Comparison of ENCODE assay signal across 9 cellular contexts in genomic region chr2:54457326-54458023, GRCh38. TPM values are rescaled to one million over a fixed set of nuclear protein-coding genes. Genes with fewer than 3 reads are reported as not detected.
DNase-seq lines count a peak whose midpoint lies in the region; ATAC-seq, FAIRE-seq and TF ChIP-seq lines count a peak whose summit lies in the region.
"Had no signal": no experiment of that assay in that cellular context is flagged by ENCODE, and none has a peak within 500 bp of the region (broad histone marks: within the 10 kb centered on the region; RNA-seq: fewer than 3 reads in every experiment).

No MANE protein-coding gene starts in this region.

- DNase-seq in activated naive CD4-positive, alpha-beta T cell treated with anti-CD3 and anti-CD28 coated beads for 36 hours, result peak; percentile 18
- no peak for DNase-seq in activated naive CD4-positive, alpha-beta T cell (lab: John Stamatoyannopoulos, UW)
- DNase-seq in NCI-H524 treated with DMSO at 0.1 percent for 48 hours (lab: John Stamatoyannopoulos, UW), result peak; percentile 68
- DNase-seq in astrocyte (ENCODE audit: low read depth), result no peak
- DNase-seq in H4 (ENCODE audit: low spot score), result no peak

- H4K20me1 ChIP-seq in astrocyte (ENCODE audit: insufficient read depth, low read length), result peaks cover 51% of the 10 kb centered on the region

- H3K36me3 Mint-ChIP-seq in activated naive CD4-positive, alpha-beta T cell treated with anti-CD3 and anti-CD28 coated beads for 36 hours (ENCODE audit: low read depth), result no peaks in the 10 kb centered on the region
- H3K36me3 Mint-ChIP-seq in astrocyte (ENCODE audit: low read depth, unreplicated experiment), result no peaks in the 10 kb centered on the region

- peaks cover 48% of the 10 kb centered on the region for H3K27me3 Mint-ChIP-seq in activated naive CD4-positive, alpha-beta T cell treated with anti-CD3 and anti-CD28 coated beads for 36 hours (ENCODE audit: low read depth)
- no peaks in the 10 kb centered on the region for H3K27me3 Mint-ChIP-seq in astrocyte (ENCODE audit: low read depth, unreplicated experiment)

- H3K27me3 ChIP-seq in astrocyte (ENCODE audit: insufficient read depth, low read length) (no peaks in the 10 kb centered on the region), skeletal muscle satellite cell (ENCODE audit: control insufficient read depth, insufficient read depth, low read length) (no peaks in the 10 kb centered on the region)

- peak overlapping the region; percentile 65 for H3K27ac ChIP-seq in astrocyte (ENCODE audit: low read depth, low read length)

- FAIRE-seq in astrocyte (lab: Jason Lieb, UNC), result no peak
- FAIRE-seq: frontal cortex had no signal

- H3K27ac Mint-ChIP-seq in activated naive CD4-positive, alpha-beta T cell treated with anti-CD3 and anti-CD28 coated beads for 36 hours, result no peak overlapping the region
- peak overlapping the region; percentile 90 for H3K27ac Mint-ChIP-seq in astrocyte (ENCODE audit: unreplicated experiment)

- H3K9ac ChIP-seq in astrocyte (ENCODE audit: low read length) (peak overlapping the region; percentile 87), skeletal muscle satellite cell (ENCODE audit: low read depth, low read length) (peak overlapping the region; percentile 80)

- H3K4me3 ChIP-seq in astrocyte (ENCODE audit: insufficient read depth, low read depth, low read length) (peak overlapping the region; percentile 90), iPS-11a (ENCODE audit: low read depth, low read length) (peak overlapping the region; percentile 58), skeletal muscle satellite cell (ENCODE audit: low read length) (peak overlapping the region; percentile 93)

- H3K4me1 Mint-ChIP-seq in activated naive CD4-positive, alpha-beta T cell treated with anti-CD3 and anti-CD28 coated beads for 36 hours (ENCODE audit: low read depth), result peaks cover 13% of the 10 kb centered on the region
- H3K4me1 Mint-ChIP-seq in astrocyte (ENCODE audit: low read depth, unreplicated experiment), result peaks cover 28% of the 10 kb centered on the region

- H3K36me3 ChIP-seq in astrocyte (ENCODE audit: insufficient read depth, low read length) (no peaks in the 10 kb centered on the region), skeletal muscle satellite cell (ENCODE audit: insufficient read depth, low read length) (no peaks in the 10 kb centered on the region)

- H3K4me3 Mint-ChIP-seq in activated naive CD4-positive, alpha-beta T cell treated with anti-CD3 and anti-CD28 coated beads for 36 hours, result peak overlapping the region; percentile 77
- peak overlapping the region; percentile 97 for H3K4me3 Mint-ChIP-seq in astrocyte (ENCODE audit: unreplicated experiment)

- intact Hi-C loops in activated naive CD4-positive, alpha-beta T cell treated with anti-CD3 and anti-CD28 coated beads for 36 hours (cut with micrococcal nuclease), result loop anchor here (5.0 kb wide), 2 partner anchors 125 to 250 kb away; a partner anchor contains a TSS

- H2AFZ ChIP-seq in astrocyte (ENCODE audit: low read depth, low read length), result peak overlapping the region; percentile 64

- H3K4me2 ChIP-seq in astrocyte (ENCODE audit: low read length) (peak overlapping the region; percentile 98), skeletal muscle satellite cell (ENCODE audit: low read length) (peak overlapping the region; percentile 96)

- ATAC-seq in HG02571 (IDR thresholded peaks at IDR 0.05; ENCODE audit: unreplicated experiment), result no peak

- peaks cover 55% of the 10 kb centered on the region for H3K79me2 ChIP-seq in astrocyte (ENCODE audit: insufficient read depth, low read length)

- peaks cover 22% of the 10 kb centered on the region for H3K4me1 ChIP-seq in astrocyte (ENCODE audit: insufficient read depth, low read length)
- H3K4me1 ChIP-seq in skeletal muscle satellite cell (ENCODE audit: control insufficient read depth, insufficient read depth, low read length), result peaks cover 37% of the 10 kb centered on the region

- H3K9me3 Mint-ChIP-seq in activated naive CD4-positive, alpha-beta T cell treated with anti-CD3 and anti-CD28 coated beads for 36 hours, result no peaks in the 10 kb centered on the region
- no peaks in the 10 kb centered on the region for H3K9me3 Mint-ChIP-seq in astrocyte (ENCODE audit: unreplicated experiment)

- CTCF ChIA-PET in activated naive CD4-positive, alpha-beta T cell treated with anti-CD3 and anti-CD28 coated beads for 36 hours (lab: Charles Lee), result interaction anchor here (1.4 kb wide), 1 partner anchor 350 kb away, joined by 6 read pairs; no protein-coding TSS in a partner anchor

- no peak for TF ChIP-seq CTCF in astrocyte (IDR thresholded peaks at IDR 0.05; ENCODE audit: insufficient read depth, low read depth, low read length)

- H3K9me3 ChIP-seq in astrocyte (ENCODE audit: insufficient read depth, low read depth, low read length), result no peaks in the 10 kb centered on the region
- no peaks in the 10 kb centered on the region for H3K9me3 ChIP-seq in skeletal muscle satellite cell (replicated peaks; ENCODE audit: low read length)

RNA-seq across cellular contexts. Expression of gene SPTBN1, which starts 1.3 kb away (rescaled TPM):
- total RNA-seq in activated naive CD4-positive, alpha-beta T cell treated with anti-CD3 and anti-CD28 coated beads for 36 hours, result 100 to 1,000 TPM; 103 to 107 TPM
- 277 and 311 TPM in 2 replicates for total RNA-seq in astrocyte
- total RNA-seq in skeletal muscle satellite cell (2012; rRNA removed), result 214 and 220 TPM in 2 replicates
- total RNA-seq in H4 (2014; rRNA removed; shearing (Covaris generic)), result 34.4 and 34.9 TPM in 2 replicates

Comparison
In these comparisons a context has a peak if more than half of its experiments do, and no peak if none do; other contexts are left out.
1. DNase-seq: peak in activated naive CD4-positive, alpha-beta T cell treated with anti-CD3 and anti-CD28 coated beads for 36 hours (single experiment) and NCI-H524 treated with DMSO at 0.1 percent for 48 hours (single experiment); none in activated naive CD4-positive, alpha-beta T cell (0 of 4), astrocyte (single experiment) and H4 (single experiment).
2. Peak in every context shown above with its lines, with median percentiles within 50 percentile points of each other: H3K4me3 ChIP-seq.